24 cellular contexts compared by ENCODE assay signal in genomic region chr5:147986134-147986757, GRCh38.
"Had no signal": no experiment of that assay in that cellular context is flagged by ENCODE, and none has a peak within 500 bp of the region (broad histone marks: within the 10 kb centered on the region; RNA-seq: fewer than 3 reads in every experiment).

No MANE protein-coding gene starts in this region.

- H3K9me3 ChIP-seq: pancreas, right atrium auricular region, sigmoid colon, spleen, thoracic aorta, tibial nerve, upper lobe of left lung had no signal

- H3K36me3 ChIP-seq: pancreas, right atrium auricular region, sigmoid colon, spleen, thoracic aorta, tibial nerve, upper lobe of left lung had no signal

- DNase-seq: dermis blood vessel endothelial cell; effector memory CD4-positive, alpha-beta T cell; erythroblast; hypothalamus; immature natural killer cell; islet precursor cell; kidney glomerular epithelial cell; left colon; left ventricle myocardium superior; natural killer cell; pancreas; sigmoid colon; spleen; stimulated activated CD4-positive, alpha-beta T cell treated with anti-CD3 and anti-CD28 coated beads, Interleukin-4, amount 100 ng/mL, for 4 hours; upper lobe of left lung had no signal

- H3K27me3 ChIP-seq: pancreas, right atrium auricular region, sigmoid colon, spleen, tibial nerve, upper lobe of left lung had no signal

- H3K27ac ChIP-seq: coronary artery, pancreas, right atrium auricular region, sigmoid colon, spleen, thoracic aorta, tibial nerve, upper lobe of left lung had no signal

- FAIRE-seq: endothelial cell of umbilical vein, frontal cortex, pancreas, urothelium cell line had no signal

- H3K4me3 ChIP-seq: coronary artery, lung, pancreas, right atrium auricular region, sigmoid colon, spleen, thoracic aorta, tibial nerve, upper lobe of left lung had no signal

- H3K4me1 ChIP-seq: pancreas, right atrium auricular region, sigmoid colon, spleen, tibial nerve, upper lobe of left lung had no signal

- ATAC-seq: left colon; left ventricle myocardium superior; pancreas; stimulated activated memory B cell treated with anti-CD40 and anti-IgM and Interleukin-4, amounts not matched to agents 10 μg/mL and 1 μg/mL and 100 μg/mL, for 72 hours had no signal
